ENCODE assay signal across 1 cellular context in genomic region chrX:134146493-134146892, GRCh38.
TF ChIP-seq lines count a peak whose summit lies in the region.

No MANE protein-coding gene starts in this region.

TF ChIP-seq in HepG2, 621 proteins besides CTCF, POLR2A, EP300 and RAD21 (continued from another document and continues in another):
- TF ChIP-seq THRA (CRISPR knock-in tag; IDR thresholded peaks at IDR 0.05; ENCODE audit: borderline replicate concordance): peak; percentile 13; the same call in 1 of the 2 replicates
- TF ChIP-seq SP5 (CRISPR knock-in tag; IDR thresholded peaks at IDR 0.05; ENCODE audit: borderline replicate concordance, low read depth): peak; percentile 81
- peak; percentile 55; the same call in 1 of the 2 replicates for TF ChIP-seq FOXA3 (CRISPR knock-in tag; IDR thresholded peaks at IDR 0.05)
- TF ChIP-seq ZNF816 (CRISPR knock-in tag; IDR thresholded peaks at IDR 0.05; ENCODE audit: borderline replicate concordance): no peak
- no peak for TF ChIP-seq SOX13 (IDR thresholded peaks at IDR 0.05)
- TF ChIP-seq SOX13 (CRISPR knock-in tag; conservative IDR thresholded peaks at IDR 0.05 in 1 of 2, IDR thresholded peaks at IDR 0.05 in 1 of 2): 0 out of 4 replicates have a peak, but pooled peaks of 1 of the 2 experiments have one; percentile 26
- no peak for TF ChIP-seq IRF9 (CRISPR knock-in tag; IDR thresholded peaks at IDR 0.05; ENCODE audit: borderline replicate concordance)
- TF ChIP-seq, protein P1, sequence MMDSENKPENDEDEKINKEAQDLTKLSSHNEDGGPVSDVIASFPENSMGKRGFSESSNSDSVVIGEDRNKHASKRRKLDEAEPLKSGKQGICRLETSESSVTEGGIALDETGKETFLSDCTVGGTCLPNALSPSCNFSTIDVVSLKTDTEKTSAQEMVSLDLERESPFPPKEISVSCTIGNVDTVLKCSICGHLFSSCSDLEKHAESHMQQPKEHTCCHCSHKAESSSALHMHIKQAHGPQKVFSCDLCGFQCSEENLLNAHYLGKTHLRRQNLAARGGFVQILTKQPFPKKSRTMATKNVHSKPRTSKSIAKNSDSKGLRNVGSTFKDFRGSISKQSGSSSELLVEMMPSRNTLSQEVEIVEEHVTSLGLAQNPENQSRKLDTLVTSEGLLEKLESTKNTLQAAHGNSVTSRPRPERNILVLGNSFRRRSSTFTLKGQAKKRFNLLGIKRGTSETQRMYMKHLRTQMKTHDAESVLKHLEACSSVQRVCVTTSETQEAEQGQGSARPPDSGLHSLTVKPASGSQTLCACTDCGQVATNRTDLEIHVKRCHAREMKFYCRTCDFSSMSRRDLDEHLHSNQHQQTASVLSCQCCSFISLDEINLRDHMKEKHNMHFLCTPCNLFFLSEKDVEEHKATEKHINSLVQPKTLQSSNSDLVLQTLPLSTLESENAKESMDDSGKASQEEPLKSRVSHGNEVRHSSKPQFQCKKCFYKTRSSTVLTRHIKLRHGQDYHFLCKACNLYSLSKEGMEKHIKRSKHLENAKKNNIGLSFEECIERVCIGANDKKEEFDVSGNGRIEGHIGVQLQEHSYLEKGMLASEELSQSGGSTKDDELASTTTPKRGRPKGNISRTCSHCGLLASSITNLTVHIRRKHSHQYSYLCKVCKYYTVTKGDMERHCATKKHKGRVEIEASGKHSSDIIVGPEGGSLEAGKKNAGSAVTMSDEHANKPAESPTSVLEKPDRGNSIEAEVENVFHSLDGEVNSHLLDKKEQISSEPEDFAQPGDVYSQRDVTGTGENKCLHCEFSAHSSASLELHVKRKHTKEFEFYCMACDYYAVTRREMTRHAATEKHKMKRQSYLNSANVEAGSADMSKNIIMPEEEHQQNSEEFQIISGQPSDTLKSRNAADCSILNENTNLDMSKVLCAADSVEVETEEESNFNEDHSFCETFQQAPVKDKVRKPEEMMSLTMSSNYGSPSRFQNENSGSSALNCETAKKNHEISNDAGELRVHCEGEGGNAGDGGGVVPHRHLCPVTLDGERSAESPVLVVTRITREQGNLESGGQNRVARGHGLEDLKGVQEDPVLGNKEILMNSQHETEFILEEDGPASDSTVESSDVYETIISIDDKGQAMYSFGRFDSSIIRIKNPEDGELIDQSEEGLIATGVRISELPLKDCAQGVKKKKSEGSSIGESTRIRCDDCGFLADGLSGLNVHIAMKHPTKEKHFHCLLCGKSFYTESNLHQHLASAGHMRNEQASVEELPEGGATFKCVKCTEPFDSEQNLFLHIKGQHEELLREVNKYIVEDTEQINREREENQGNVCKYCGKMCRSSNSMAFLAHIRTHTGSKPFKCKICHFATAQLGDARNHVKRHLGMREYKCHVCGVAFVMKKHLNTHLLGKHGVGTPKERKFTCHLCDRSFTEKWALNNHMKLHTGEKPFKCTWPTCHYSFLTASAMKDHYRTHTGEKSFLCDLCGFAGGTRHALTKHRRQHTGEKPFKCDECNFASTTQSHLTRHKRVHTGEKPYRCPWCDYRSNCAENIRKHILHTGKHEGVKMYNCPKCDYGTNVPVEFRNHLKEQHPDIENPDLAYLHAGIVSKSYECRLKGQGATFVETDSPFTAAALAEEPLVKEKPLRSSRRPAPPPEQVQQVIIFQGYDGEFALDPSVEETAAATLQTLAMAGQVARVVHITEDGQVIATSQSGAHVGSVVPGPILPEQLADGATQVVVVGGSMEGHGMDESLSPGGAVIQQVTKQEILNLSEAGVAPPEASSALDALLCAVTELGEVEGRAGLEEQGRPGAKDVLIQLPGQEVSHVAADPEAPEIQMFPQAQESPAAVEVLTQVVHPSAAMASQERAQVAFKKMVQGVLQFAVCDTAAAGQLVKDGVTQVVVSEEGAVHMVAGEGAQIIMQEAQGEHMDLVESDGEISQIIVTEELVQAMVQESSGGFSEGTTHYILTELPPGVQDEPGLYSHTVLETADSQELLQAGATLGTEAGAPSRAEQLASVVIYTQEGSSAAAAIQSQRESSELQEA (CRISPR knock-in tag; IDR thresholded peaks at IDR 0.05; ENCODE audit: not compliant biosample characterization): no peak
- 0 out of 2 replicates have a peak, but pooled peaks have one; percentile 27 for TF ChIP-seq RXRB (CRISPR knock-in tag; IDR thresholded peaks at IDR 0.05; ENCODE audit: borderline replicate concordance)
- TF ChIP-seq ARID5B (CRISPR knock-in tag; IDR thresholded peaks at IDR 0.05): peak; percentile 16; the same call in 1 of the 2 replicates
- TF ChIP-seq AHR (CRISPR knock-in tag; IDR thresholded peaks at IDR 0.05): no peak
- no peak for TF ChIP-seq ZNF264 (CRISPR knock-in tag; IDR thresholded peaks at IDR 0.05)
- peak; percentile 42 to 73; a peak in 1 of 4 replicates for TF ChIP-seq NR2F1 (CRISPR knock-in tag; IDR thresholded peaks at IDR 0.05)
- no peak for TF ChIP-seq AKAP8 (CRISPR knock-in tag; IDR thresholded peaks at IDR 0.05)
- TF ChIP-seq E2F2 (CRISPR knock-in tag; IDR thresholded peaks at IDR 0.05; ENCODE audit: borderline replicate concordance): no peak
- no peak for TF ChIP-seq HIC2 (CRISPR knock-in tag; IDR thresholded peaks at IDR 0.05; ENCODE audit: low read depth)
- peak; percentile 70; the same call in 1 of the 2 replicates for TF ChIP-seq RXRA (CRISPR knock-in tag; IDR thresholded peaks at IDR 0.05)
- no peak for TF ChIP-seq SNAPC2 (CRISPR knock-in tag; IDR thresholded peaks at IDR 0.05)
- TF ChIP-seq CBFB (CRISPR knock-in tag; IDR thresholded peaks at IDR 0.05): no peak
- TF ChIP-seq HOXA7 (CRISPR knock-in tag; IDR thresholded peaks at IDR 0.05): no peak
- no peak for TF ChIP-seq PAXIP1 (CRISPR knock-in tag; conservative IDR thresholded peaks at IDR 0.05)
- no peak for TF ChIP-seq NFKB2 (CRISPR knock-in tag; IDR thresholded peaks at IDR 0.05; ENCODE audit: borderline replicate concordance)
- no peak for TF ChIP-seq RELA (CRISPR knock-in tag; IDR thresholded peaks at IDR 0.05)
- no peak for TF ChIP-seq ZNF337 (CRISPR knock-in tag; IDR thresholded peaks at IDR 0.05; ENCODE audit: borderline replicate concordance, low read depth)
- TF ChIP-seq MAFG (CRISPR knock-in tag; IDR thresholded peaks at IDR 0.05): no peak
- TF ChIP-seq, protein P2, sequence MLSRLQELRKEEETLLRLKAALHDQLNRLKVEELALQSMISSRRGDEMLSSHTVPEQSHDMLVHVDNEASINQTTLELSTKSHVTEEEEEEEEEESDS (CRISPR knock-in tag; IDR thresholded peaks at IDR 0.05; ENCODE audit: borderline replicate concordance): no peak
- TF ChIP-seq, protein P3, sequence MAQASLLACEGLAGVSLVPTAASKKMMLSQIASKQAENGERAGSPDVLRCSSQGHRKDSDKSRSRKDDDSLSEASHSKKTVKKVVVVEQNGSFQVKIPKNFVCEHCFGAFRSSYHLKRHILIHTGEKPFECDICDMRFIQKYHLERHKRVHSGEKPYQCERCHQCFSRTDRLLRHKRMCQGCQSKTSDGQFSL (CRISPR knock-in tag; IDR thresholded peaks at IDR 0.05): no peak
- TF ChIP-seq RARA (CRISPR knock-in tag; IDR thresholded peaks at IDR 0.05): peak; percentile 89
- no peak for TF ChIP-seq ZNF101 (CRISPR knock-in tag; IDR thresholded peaks at IDR 0.05; ENCODE audit: borderline replicate concordance, low read depth)
- peak; percentile 80 for TF ChIP-seq NR2F2 (IDR thresholded peaks at IDR 0.05; ENCODE audit: borderline replicate concordance, low read depth)
- TF ChIP-seq ZNF224 (CRISPR knock-in tag; IDR thresholded peaks at IDR 0.05): no peak
